In the genomic region with DNA sequence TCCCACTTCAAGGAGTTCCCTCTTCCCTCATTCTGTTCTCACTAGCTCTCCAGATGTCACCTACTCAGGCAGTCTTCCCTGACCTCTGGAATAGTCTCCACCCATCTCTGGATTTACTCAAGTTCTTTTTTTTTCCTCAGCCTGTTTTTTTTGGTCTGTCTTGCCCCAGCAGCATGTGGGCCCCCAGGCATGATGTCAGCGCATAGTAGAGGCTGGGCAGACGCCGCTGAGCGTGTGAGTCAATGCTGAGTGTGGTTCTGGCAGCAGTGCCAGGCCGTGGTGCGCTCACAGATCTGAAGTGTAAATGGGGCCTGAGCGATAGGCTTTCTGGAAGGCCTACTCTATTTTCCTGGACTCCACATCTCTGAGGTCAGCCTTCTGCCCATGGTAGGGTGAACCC, we compare ENCODE assay signal across 8 cellular contexts. TPM values are rescaled to one million over a fixed set of nuclear protein-coding genes. Genes with fewer than 3 reads are reported as not detected.
A peak's percentile ranks its signal among the peaks of the same experiment; 100 is the strongest.
DNase-seq lines count a peak whose midpoint lies in the region; FAIRE-seq and TF ChIP-seq lines count a peak whose summit lies in the region.
"Had no signal": no experiment of that assay in that cellular context is flagged by ENCODE, and none has a peak within 500 bp of the region (broad histone marks: within the 10 kb centered on the region; RNA-seq: fewer than 3 reads in every experiment).

No MANE protein-coding gene starts in this region.

- TF ChIP-seq EP300 in SK-N-SH (IDR thresholded peaks at IDR 0.05; ENCODE audit: borderline replicate concordance in 1 of 2, low read depth in 1 of 2, low read length in 1 of 2): peak in 1 of 2 experiments; percentile 47; a peak in 1 of 4 replicates

- peaks cover 20% of the 10 kb centered on the region; the same call in 1 of the 2 replicates for H3K27me3 ChIP-seq in SK-N-SH (ENCODE audit: insufficient read depth)
- no peaks in the 10 kb centered on the region for H3K27me3 ChIP-seq in small intestine (ENCODE audit: control insufficient read depth in 2 of 2, insufficient read depth in 2 of 2, low read length in 2 of 2)

- no peaks in the 10 kb centered on the region for H4K20me1 ChIP-seq in SK-N-SH (ENCODE audit: insufficient read depth)

- peak; percentile 77 for DNase-seq in GOT3 (lab: John Stamatoyannopoulos, UW)
- no peak for DNase-seq in SK-N-SH
- DNase-seq in fibroblast of the conjunctiva (ENCODE audit: low read depth): peak; percentile 60
- DNase-seq in superior temporal gyrus (ENCODE audit: extremely low spot score): peak; percentile 25
- DNase-seq in small intestine: no peak
- no peak for DNase-seq in activated gamma-delta T cell treated with Interleukin-2 at 50 U/mL for 16 hours
- no peak for DNase-seq in NCI-H82 (lab: John Stamatoyannopoulos, UW)
- DNase-seq: T-helper 1 cell had no signal

- TF ChIP-seq RAD21 in SK-N-SH (IDR thresholded peaks at IDR 0.05; ENCODE audit: low read length): no peak

- CTCF ChIA-PET in SK-N-SH (lab: Yijun Ruan, JAX): no interaction called here

- H3K4me3 ChIP-seq in SK-N-SH (ENCODE audit: low read depth in 2 of 2, low read length in 1 of 2) (no peak overlapping the region), small intestine (ENCODE audit: low read depth in 1 of 2, low read length in 2 of 2) (no peak overlapping the region)

- peak overlapping the region in 1 of 2 experiments; percentile 50; a peak in 2 of 4 replicates for H3K27ac ChIP-seq in SK-N-SH (ENCODE audit: low read depth in 2 of 2, low read length in 1 of 2)
- H3K27ac ChIP-seq in small intestine (ENCODE audit: low read depth in 1 of 2, low read length in 1 of 2): no peak overlapping the region

- no peaks in the 10 kb centered on the region for H3K9me2 ChIP-seq in SK-N-SH

- H3K9ac ChIP-seq in SK-N-SH: peak overlapping the region; percentile 39; the same call in 1 of the 2 replicates

- 5% methylated on average over 7 of the region's 7 CpGs for WGBS in SK-N-SH (ENCODE audit: low lambda C conversion rate)
- WGBS in small intestine, 3 donors: 79 to 82% (median 81%) methylated on average over 7 of the region's 7 CpGs

- no peaks in the 10 kb centered on the region for H3F3A ChIP-seq in SK-N-SH (replicated peaks; ENCODE audit: insufficient read depth)

- H3K9me3 ChIP-seq in SK-N-SH: no peaks in the 10 kb centered on the region
- H3K9me3 ChIP-seq in small intestine (ENCODE audit: control insufficient read depth, low read depth): no peaks in the 10 kb centered on the region

- H3K36me3 ChIP-seq in SK-N-SH (replicated peaks in 1 of 2; ENCODE audit: control insufficient read depth in 1 of 2, insufficient read depth in 2 of 2, low read length in 1 of 2): no peaks in the 10 kb centered on the region
- no peaks in the 10 kb centered on the region for H3K36me3 ChIP-seq in small intestine (ENCODE audit: control insufficient read depth in 2 of 2, insufficient read depth in 2 of 2, low read length in 2 of 2)

- FAIRE-seq in small intestine (lab: Jason Lieb, UNC): no peak

- TF ChIP-seq CTCF in SK-N-SH (IDR thresholded peaks at IDR 0.05): no peak

- no peaks in the 10 kb centered on the region for H3K79me2 ChIP-seq in SK-N-SH (ENCODE audit: insufficient read depth)

- H3K4me2 ChIP-seq in SK-N-SH: 0 out of 2 replicates have a peak overlapping the region, but pooled peaks have one; percentile 44

- H3K4me1 ChIP-seq in SK-N-SH (ENCODE audit: control insufficient read depth in 1 of 2, insufficient read depth in 2 of 2, low read depth in 1 of 2, low read length in 1 of 2) (no peaks in the 10 kb centered on the region), small intestine (ENCODE audit: control insufficient read depth in 2 of 2, insufficient read depth in 1 of 2, low read depth in 1 of 2, low read length in 1 of 2) (no peaks in the 10 kb centered on the region)

- 0 out of 2 replicates have a peak overlapping the region, but pooled peaks have one; percentile 59 for H2AFZ ChIP-seq in SK-N-SH (ENCODE audit: low read depth)

- POLR2A ChIA-PET in SK-N-SH (lab: Yijun Ruan, JAX): no interaction called here

TF ChIP-seq in SK-N-SH, 30 proteins besides CTCF, POLR2A, EP300 and RAD21 (continues in another document):
- TF ChIP-seq RCOR1 (IDR thresholded peaks at IDR 0.05; ENCODE audit: low read length): no peak
- TF ChIP-seq JUND (IDR thresholded peaks at IDR 0.05): peak; percentile 69
- no peak for TF ChIP-seq ZBTB33 (IDR thresholded peaks at IDR 0.05; ENCODE audit: borderline replicate concordance, low read depth)
- no peak for TF ChIP-seq MXI1 (IDR thresholded peaks at IDR 0.05; ENCODE audit: low read depth, low read length)
- TF ChIP-seq ELF1 (IDR thresholded peaks at IDR 0.05): no peak
- no peak for TF ChIP-seq MEF2A (IDR thresholded peaks at IDR 0.05; ENCODE audit: borderline replicate concordance, low read depth)
- no peak for TF ChIP-seq REST (IDR thresholded peaks at IDR 0.05; ENCODE audit: low read depth, low read length)
- TF ChIP-seq, protein P1, sequence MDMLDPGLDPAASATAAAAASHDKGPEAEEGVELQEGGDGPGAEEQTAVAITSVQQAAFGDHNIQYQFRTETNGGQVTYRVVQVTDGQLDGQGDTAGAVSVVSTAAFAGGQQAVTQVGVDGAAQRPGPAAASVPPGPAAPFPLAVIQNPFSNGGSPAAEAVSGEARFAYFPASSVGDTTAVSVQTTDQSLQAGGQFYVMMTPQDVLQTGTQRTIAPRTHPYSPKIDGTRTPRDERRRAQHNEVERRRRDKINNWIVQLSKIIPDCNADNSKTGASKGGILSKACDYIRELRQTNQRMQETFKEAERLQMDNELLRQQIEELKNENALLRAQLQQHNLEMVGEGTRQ (IDR thresholded peaks at IDR 0.05; ENCODE audit: borderline replicate concordance, low read depth, low read length): no peak
- no peak for TF ChIP-seq FOXM1 (IDR thresholded peaks at IDR 0.05; ENCODE audit: low read depth)
- TF ChIP-seq, protein P2, sequence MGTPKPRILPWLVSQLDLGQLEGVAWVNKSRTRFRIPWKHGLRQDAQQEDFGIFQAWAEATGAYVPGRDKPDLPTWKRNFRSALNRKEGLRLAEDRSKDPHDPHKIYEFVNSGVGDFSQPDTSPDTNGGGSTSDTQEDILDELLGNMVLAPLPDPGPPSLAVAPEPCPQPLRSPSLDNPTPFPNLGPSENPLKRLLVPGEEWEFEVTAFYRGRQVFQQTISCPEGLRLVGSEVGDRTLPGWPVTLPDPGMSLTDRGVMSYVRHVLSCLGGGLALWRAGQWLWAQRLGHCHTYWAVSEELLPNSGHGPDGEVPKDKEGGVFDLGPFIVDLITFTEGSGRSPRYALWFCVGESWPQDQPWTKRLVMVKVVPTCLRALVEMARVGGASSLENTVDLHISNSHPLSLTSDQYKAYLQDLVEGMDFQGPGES (IDR thresholded peaks at IDR 0.05; ENCODE audit: low read depth, low read length): no peak
- TF ChIP-seq PBX3 (IDR thresholded peaks at IDR 0.05): peak; percentile 59
- TF ChIP-seq SMC3 (IDR thresholded peaks at IDR 0.05; ENCODE audit: low read depth, low read length): no peak
- no peak for TF ChIP-seq RFX5 (IDR thresholded peaks at IDR 0.05; ENCODE audit: low read length)

RNA-seq across cellular contexts. Expression of gene KCNJ18, which starts 2.7 kb away (rescaled TPM):
- polyA plus RNA-seq in SK-N-SH (2012; rRNA removed): not detected in 2 replicates
- polyA plus RNA-seq in SK-N-SH (2012; cell fraction: cytosol; rRNA removed): not detected in 2 replicates
- polyA plus RNA-seq in SK-N-SH (2012; cell fraction: nucleus; rRNA removed): not detected in 2 replicates
- not detected for polyA plus RNA-seq in small intestine

Comparison
In these comparisons a context has a peak if more than half of its experiments do, and no peak if none do; other contexts are left out.
1. DNase-seq: peak in GOT3 (single experiment), fibroblast of the conjunctiva (single experiment) and superior temporal gyrus (single experiment); none in SK-N-SH (single experiment), small intestine (single experiment), activated gamma-delta T cell treated with Interleukin-2 at 50 U/mL for 16 hours (single experiment) and NCI-H82 (single experiment).